ENCODE assay signal across 8 cellular contexts in the genomic region with DNA sequence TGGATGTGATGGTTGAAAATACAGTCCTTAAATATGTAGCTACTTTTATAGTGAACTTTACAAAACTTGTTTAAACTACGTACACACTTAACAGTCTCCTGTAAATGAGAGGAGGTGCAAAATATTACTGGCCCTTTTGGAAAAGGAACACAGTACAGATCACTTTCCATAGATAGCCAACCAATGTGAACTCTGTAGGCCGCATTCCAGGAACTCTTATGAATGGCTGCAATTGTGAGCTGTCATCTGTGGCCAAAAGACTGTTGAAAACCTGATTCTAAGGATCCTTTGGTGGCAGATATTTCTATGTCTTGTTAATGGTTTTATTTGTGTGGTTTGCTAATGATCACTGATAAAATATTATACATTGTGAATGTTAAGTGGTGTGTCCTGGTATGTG. TPM values are rescaled to one million over a fixed set of nuclear protein-coding genes. Genes with fewer than 3 reads are reported as not detected.
DNase-seq lines count a peak whose midpoint lies in the region; ATAC-seq and TF ChIP-seq lines count a peak whose summit lies in the region.

No MANE protein-coding gene starts in this region.

- H3K27me3 ChIP-seq in CD4-positive, alpha-beta memory T cell (ENCODE audit: insufficient read depth, low read length) = no peaks in the 10 kb centered on the region
- no peaks in the 10 kb centered on the region for H3K27me3 ChIP-seq in MM.1S (replicated peaks; ENCODE audit: insufficient read depth, low read length)
- no peaks in the 10 kb centered on the region for H3K27me3 ChIP-seq in mucosa of rectum (ENCODE audit: control insufficient read depth in 2 of 2, insufficient read depth in 2 of 2, low read length in 2 of 2)
- no peaks in the 10 kb centered on the region for H3K27me3 ChIP-seq in H7 (ENCODE audit: control insufficient read depth, insufficient read depth, low read length)

- peak overlapping the region; percentile 46 to 98 (median 84) for H3K4me3 Mint-ChIP-seq in CD4-positive, alpha-beta memory T cell

- POLR2A ChIA-PET in CD4-positive, alpha-beta memory T cell (lab: Charles Lee; ENCODE audit: partially characterized antibody) = interaction anchor here (1.3 kb wide), 1 partner anchor 132 kb away, joined by 3 read pairs; the partner anchor contains the start of gene SERP1

- H3K9me3 ChIP-seq in CD4-positive, alpha-beta memory T cell (ENCODE audit: control insufficient read depth in 1 of 2, low read length in 2 of 2) = no peaks in the 10 kb centered on the region
- H3K9me3 ChIP-seq in MM.1S (replicated peaks; ENCODE audit: insufficient read depth, low read length) (no peaks in the 10 kb centered on the region), mucosa of rectum (ENCODE audit: control insufficient read depth in 2 of 2, low read length in 2 of 2) (no peaks in the 10 kb centered on the region)

- H3K4me1 Mint-ChIP-seq in CD4-positive, alpha-beta memory T cell = peaks cover 54 to 78% (median 66%) of the 10 kb centered on the region in 4 donors

- H3K4me2 ChIP-seq in MM.1S (ENCODE audit: low read depth, low read length) = peak overlapping the region; percentile 83

- H3K9me2 ChIP-seq in MM.1S (replicated peaks; ENCODE audit: insufficient read depth, low read length) = no peaks in the 10 kb centered on the region

- H3K4me1 ChIP-seq in CD4-positive, alpha-beta memory T cell (ENCODE audit: insufficient read depth, low read length) = peaks cover 81% of the 10 kb centered on the region
- H3K4me1 ChIP-seq in MM.1S (ENCODE audit: low read length) = peaks cover 8% of the 10 kb centered on the region
- peaks cover 0 to 36% of the 10 kb centered on the region in 2 donors for H3K4me1 ChIP-seq in mucosa of rectum (ENCODE audit: control insufficient read depth in 2 of 2, insufficient read depth in 2 of 2, low read length in 2 of 2)

- H3K27me3 Mint-ChIP-seq in CD4-positive, alpha-beta memory T cell = no peaks in the 10 kb centered on the region

- CTCF ChIA-PET in CD4-positive, alpha-beta memory T cell (lab: Charles Lee; ENCODE audit: partially characterized antibody) = no interaction called here

- H3F3A ChIP-seq in MM.1S (ENCODE audit: insufficient read depth, low read length) = peaks cover 15% of the 10 kb centered on the region

- peaks cover 37% of the 10 kb centered on the region for H4K20me1 ChIP-seq in MM.1S (ENCODE audit: insufficient read depth, low read length)

- TF ChIP-seq CTCF in MM.1S (IDR thresholded peaks at IDR 0.05; ENCODE audit: low read length) = no peak

- H3K27ac Mint-ChIP-seq in CD4-positive, alpha-beta memory T cell = peak overlapping the region in 1 of 7 donors; percentile 25

- peak in 1 of 5 donors; percentile 9 for DNase-seq in CD4-positive, alpha-beta memory T cell
- DNase-seq in MM.1S = no peak
- peak; percentile 14 for DNase-seq in cerebellum (ENCODE audit: low spot score)
- DNase-seq in left colon = no peak
- DNase-seq in middle frontal gyrus (ENCODE audit: extremely low spot score, low spot score) = no peak
- no peak for DNase-seq in H7

- ATAC-seq in left colon = no peak
- no peak for ATAC-seq in HG03442 (IDR thresholded peaks at IDR 0.05; ENCODE audit: unreplicated experiment)

- H3K27ac ChIP-seq in CD4-positive, alpha-beta memory T cell (ENCODE audit: low read depth, low read length) = no peak overlapping the region
- H3K27ac ChIP-seq in MM.1S (ENCODE audit: low read length) (no peak overlapping the region), mucosa of rectum (ENCODE audit: low read depth in 2 of 2, low read length in 2 of 2) (no peak overlapping the region)

- peaks cover 0 to 3% (median 0%) of the 10 kb centered on the region in 8 donors for H3K9me3 Mint-ChIP-seq in CD4-positive, alpha-beta memory T cell

- no peak overlapping the region for H3K4me3 ChIP-seq in CD4-positive, alpha-beta memory T cell (ENCODE audit: low read length in 2 of 2)
- H3K4me3 ChIP-seq in MM.1S (ENCODE audit: low read length) = peak overlapping the region; percentile 87
- H3K4me3 ChIP-seq in mucosa of rectum (ENCODE audit: low read length in 2 of 2) = peak overlapping the region; percentile 43 to 46
- H3K4me3 ChIP-seq in H7 (ENCODE audit: insufficient read depth, low read depth, low read length) = no peak overlapping the region

- H3K79me2 ChIP-seq in MM.1S (ENCODE audit: low read length) = peaks cover 100% of the 10 kb centered on the region

- H3K9ac ChIP-seq in MM.1S (ENCODE audit: low read length) (no peak overlapping the region), mucosa of rectum (ENCODE audit: low read depth in 1 of 2, low read length in 2 of 2) (no peak overlapping the region)

- no peak overlapping the region for H2AFZ ChIP-seq in MM.1S (ENCODE audit: low read length)

- intact Hi-C loops in CD4-positive, alpha-beta memory T cell (cut with micrococcal nuclease) = loop anchor here (5.0 to 10.0 kb wide), 2 partner anchors 33 to 791 kb away; partner anchors contain the start of gene GPR171
- intact Hi-C loops in left colon (cut with DNase I, micrococcal nuclease) = loop anchor here in 1 of 2 donors (5.0 to 10.0 kb wide), 2 partner anchors 81 to 177 kb away; no protein-coding TSS in a partner anchor

- no peaks in the 10 kb centered on the region for H3K36me3 ChIP-seq in CD4-positive, alpha-beta memory T cell (ENCODE audit: insufficient read depth, low read length)
- H3K36me3 ChIP-seq in MM.1S (replicated peaks; ENCODE audit: insufficient read depth, low read length) (no peaks in the 10 kb centered on the region), mucosa of rectum (ENCODE audit: control insufficient read depth in 2 of 2, insufficient read depth in 2 of 2, low read length in 2 of 2) (no peaks in the 10 kb centered on the region), H7 (replicated peaks; ENCODE audit: control insufficient read depth, insufficient read depth, low read length) (no peaks in the 10 kb centered on the region; the same call in 1 of the 2 replicates)

- H3K36me3 Mint-ChIP-seq in CD4-positive, alpha-beta memory T cell = peaks cover 8 to 32% of the 10 kb centered on the region in 2 donors

RNA-seq across cellular contexts. Expression of gene TSC22D2, which starts 6.2 kb away (rescaled TPM):
- 10 to 100 TPM; 25.3 to 25.7 TPM for total RNA-seq in CD4-positive, alpha-beta memory T cell
- polyA plus RNA-seq in CD4-positive, alpha-beta memory T cell = 10 to 100 TPM in 1 of 2 donors, 1 to 10 TPM in 1; 5.5 to 14.1 TPM
- 39.0 TPM for total RNA-seq in cerebellum
- 10 to 100 TPM; 22.4 to 28.3 TPM for total RNA-seq in left colon
- 5.8 and 6.1 TPM in 2 replicates for total RNA-seq in H7 (2014; rRNA removed; shearing (Covaris generic))

Comparison
In these comparisons a context has a peak if more than half of its experiments do, and no peak if none do; other contexts are left out.
1. H3K4me3 ChIP-seq: peak in MM.1S (single experiment) and mucosa of rectum (2 of 2); none in CD4-positive, alpha-beta memory T cell (0 of 2) and H7 (single experiment).